In the genomic region with DNA sequence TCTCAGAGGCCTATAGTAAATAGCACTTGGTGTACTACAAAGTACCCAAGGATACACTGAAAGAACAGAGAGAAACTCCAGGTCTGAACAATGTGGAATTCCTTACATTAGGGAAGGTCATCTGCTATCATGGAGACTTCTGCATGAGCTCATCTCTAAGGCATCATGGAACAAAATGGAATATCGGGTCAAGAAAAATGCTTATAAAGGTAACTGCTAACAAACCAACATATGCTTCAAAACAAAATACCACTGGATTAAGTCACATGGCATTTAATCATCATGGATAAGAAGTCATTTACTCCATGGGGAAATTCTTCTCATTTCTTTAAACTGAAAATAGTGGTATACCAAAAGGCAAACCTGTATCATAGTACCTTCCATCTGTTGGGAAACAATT, we compare ENCODE assay signal across 26 cellular contexts. TPM values are rescaled to one million over a fixed set of nuclear protein-coding genes. Genes with fewer than 3 reads are reported as not detected.
DNase-seq lines count a peak whose midpoint lies in the region; ATAC-seq and TF ChIP-seq lines count a peak whose summit lies in the region.
"Had no signal": no experiment of that assay in that cellular context is flagged by ENCODE, and none has a peak within 500 bp of the region (broad histone marks: within the 10 kb centered on the region; RNA-seq: fewer than 3 reads in every experiment).

No MANE protein-coding gene starts in this region.

- peaks cover 86% of the 10 kb centered on the region for H3K4me1 ChIP-seq in MM.1S (ENCODE audit: low read length)
- peaks cover 2% of the 10 kb centered on the region for H3K4me1 ChIP-seq in fibroblast of lung (ENCODE audit: control insufficient read depth, extremely low read depth, insufficient read depth, low read length)
- H3K4me1 ChIP-seq in left lung: peaks cover 0 to 20% of the 10 kb centered on the region in 2 donors
- H3K4me1 ChIP-seq: HAP-1 had no signal

- H3K36me3 ChIP-seq in MM.1S (replicated peaks; ENCODE audit: insufficient read depth, low read length) (peaks cover 19% of the 10 kb centered on the region), fibroblast of lung (ENCODE audit: control insufficient read depth, insufficient read depth, low read length) (peaks cover 4% of the 10 kb centered on the region), left lung (peaks cover 0 to 72% of the 10 kb centered on the region in 2 donors)
- H3K36me3 ChIP-seq: pancreas had no signal

- H3K9ac ChIP-seq in MM.1S (ENCODE audit: low read length): no peak overlapping the region
- no peak overlapping the region for H3K9ac ChIP-seq in fibroblast of lung (ENCODE audit: insufficient read depth, low read length)

- no peaks in the 10 kb centered on the region for H3K9me2 ChIP-seq in MM.1S (replicated peaks; ENCODE audit: insufficient read depth, low read length)

- TF ChIP-seq CTCF in MM.1S (IDR thresholded peaks at IDR 0.05; ENCODE audit: low read length) (no peak), fibroblast of lung (conservative IDR thresholded peaks at IDR 0.05 in 1 of 2, IDR thresholded peaks at IDR 0.05 in 1 of 2; ENCODE audit: low read depth in 1 of 2, low read length in 2 of 2) (no peak), left lung (IDR thresholded peaks at IDR 0.05) (no peak)

- H3K27ac ChIP-seq in MM.1S (ENCODE audit: low read length): peak overlapping the region; percentile 78; the same call in 1 of the 2 replicates
- no peak overlapping the region for H3K27ac ChIP-seq in fibroblast of lung (ENCODE audit: insufficient read depth, low read length)
- H3K27ac ChIP-seq in left lung: no peak overlapping the region
- H3K27ac ChIP-seq: pancreas, vagina had no signal

- no peak overlapping the region for H3K4me3 ChIP-seq in MM.1S (ENCODE audit: low read length)
- H3K4me3 ChIP-seq in fibroblast of lung (replicated peaks in 1 of 4; ENCODE audit: control extremely low read depth in 1 of 4, insufficient read depth in 1 of 4, low read depth in 3 of 4, low read length in 4 of 4): no peak overlapping the region
- no peak overlapping the region for H3K4me3 ChIP-seq in left lung
- H3K4me3 ChIP-seq: HAP-1, K562, pancreas, testis, vagina had no signal

- H3F3A ChIP-seq in MM.1S (ENCODE audit: insufficient read depth, low read length): peaks cover 96% of the 10 kb centered on the region

- H3K79me2 ChIP-seq in MM.1S (ENCODE audit: low read length) (peaks cover 98% of the 10 kb centered on the region), fibroblast of lung (ENCODE audit: control insufficient read depth, insufficient read depth, low read length) (no peaks in the 10 kb centered on the region)

- intact Hi-C loops in left lung (cut with DNase I): loop anchor here in 1 of 2 donors (5.0 kb wide), 1 partner anchor 51 kb away; no protein-coding TSS in a partner anchor

- H3K27me3 ChIP-seq in MM.1S (replicated peaks; ENCODE audit: insufficient read depth, low read length): no peaks in the 10 kb centered on the region
- H3K27me3 ChIP-seq in fibroblast of lung (ENCODE audit: control insufficient read depth, insufficient read depth, low read length): no peaks in the 10 kb centered on the region
- no peaks in the 10 kb centered on the region for H3K27me3 ChIP-seq in left lung
- H3K27me3 ChIP-seq: pancreas, testis, vagina had no signal

- no peak overlapping the region for H2AFZ ChIP-seq in MM.1S (ENCODE audit: low read length)
- no peak overlapping the region for H2AFZ ChIP-seq in fibroblast of lung (ENCODE audit: low read length)

- H3K9me3 ChIP-seq in MM.1S (replicated peaks; ENCODE audit: insufficient read depth, low read length) (no peaks in the 10 kb centered on the region), fibroblast of lung (ENCODE audit: control insufficient read depth, insufficient read depth, low read depth, low read length) (no peaks in the 10 kb centered on the region), left lung (no peaks in the 10 kb centered on the region)
- H3K9me3 ChIP-seq: HAP-1, pancreas, testis, vagina had no signal

- H4K20me1 ChIP-seq in MM.1S (ENCODE audit: insufficient read depth, low read length) (peaks cover 10% of the 10 kb centered on the region; the same call in 1 of the 2 replicates), fibroblast of lung (ENCODE audit: control insufficient read depth, extremely low read depth, insufficient read depth, low read length) (no peaks in the 10 kb centered on the region)

- DNase-seq in ELR (ENCODE audit: low read depth) (peak; percentile 7), MM.1S (no peak), fibroblast of lung (ENCODE audit: low read depth in 2 of 2) (peak; percentile 7 to 56), renal cortical epithelial cell (ENCODE audit: low read depth) (peak; percentile 9), left lung (no peak), SHP77 (lab: John Stamatoyannopoulos, UW) (no peak), dedifferentiated amniotic fluid mesenchymal stem cell (ENCODE audit: extremely low spot score) (no peak)
- DNase-seq: activated CD4-positive, alpha-beta T cell treated with anti-CD3 and anti-CD28 coated beads for 1 hour; activated naive CD4-positive, alpha-beta T cell treated with anti-CD3 and anti-CD28 coated beads for 36 hours; activated T-cell treated with anti-CD3 and anti-CD28 coated beads, Interleukin-2, amount 50 U/mL, for 1 hour; anterior cingulate cortex; CD4-positive, CD25-positive, alpha-beta regulatory T cell; naive B cell; NCI-H187 treated with DMSO at 0.1 percent for 48 hours; NCI-H82; OCI-M1; pancreas; small intestine; stimulated activated CD4-positive, alpha-beta T cell treated with anti-CD3 and anti-CD28 coated beads, Interleukin-2, amount 100 ng/mL, for 24 hours; T-cell; testis had no signal

- H3K4me2 ChIP-seq in MM.1S (ENCODE audit: low read depth, low read length) (no peak overlapping the region), fibroblast of lung (ENCODE audit: extremely low read depth, insufficient read depth, low read length) (no peak overlapping the region)

- ATAC-seq in left lung: no peak
- ATAC-seq: K562; pancreas; Right ventricle myocardium inferior; stimulated activated memory B cell treated with anti-CD40 and anti-IgM and Interleukin-4, amounts not matched to agents 10 μg/mL and 1 μg/mL and 100 μg/mL, for 72 hours; T-cell had no signal

RNA-seq across cellular contexts. Expression of gene TXNDC11, which starts 34.2 kb away (rescaled TPM):
- total RNA-seq in fibroblast of lung: 16.9 and 26.8 TPM in 2 replicates
- polyA plus RNA-seq in fibroblast of lung: 43.8 and 46.2 TPM in 2 replicates
- polyA plus RNA-seq in fibroblast of lung (2012): 27.9 and 29.0 TPM in 2 replicates
- polyA minus RNA-seq in fibroblast of lung (ENCODE audit: low replicate concordance): 22.8 and 34.3 TPM in 2 replicates
- 38.3 and 47.9 TPM in 2 replicates for total RNA-seq in renal cortical epithelial cell
- 10 to 100 TPM; 71.2 to 76.8 TPM for total RNA-seq in left lung

RNA-seq across cellular contexts. Expression of gene SNN, which starts 40.2 kb away (rescaled TPM):
- total RNA-seq in fibroblast of lung (19.3 and 24.9 TPM in 2 replicates), renal cortical epithelial cell (25.4 and 50.7 TPM in 2 replicates), left lung (10 to 100 TPM; 21.1 to 21.4 TPM)
- polyA plus RNA-seq in fibroblast of lung: 17.5 and 19.8 TPM in 2 replicates
- 14.9 and 19.2 TPM in 2 replicates for polyA plus RNA-seq in fibroblast of lung (2012)
- 10.9 and 16.5 TPM in 2 replicates for polyA minus RNA-seq in fibroblast of lung (ENCODE audit: low replicate concordance)

Comparison
In these comparisons a context has a peak if more than half of its experiments do, and no peak if none do; other contexts are left out.
1. DNase-seq: peak in ELR (single experiment), fibroblast of lung (2 of 2) and renal cortical epithelial cell (single experiment); none in MM.1S (single experiment), left lung (0 of 2), SHP77 (0 of 2) and dedifferentiated amniotic fluid mesenchymal stem cell (single experiment).